Comparison of ENCODE assay signal across 11 cellular contexts in the genomic region with DNA sequence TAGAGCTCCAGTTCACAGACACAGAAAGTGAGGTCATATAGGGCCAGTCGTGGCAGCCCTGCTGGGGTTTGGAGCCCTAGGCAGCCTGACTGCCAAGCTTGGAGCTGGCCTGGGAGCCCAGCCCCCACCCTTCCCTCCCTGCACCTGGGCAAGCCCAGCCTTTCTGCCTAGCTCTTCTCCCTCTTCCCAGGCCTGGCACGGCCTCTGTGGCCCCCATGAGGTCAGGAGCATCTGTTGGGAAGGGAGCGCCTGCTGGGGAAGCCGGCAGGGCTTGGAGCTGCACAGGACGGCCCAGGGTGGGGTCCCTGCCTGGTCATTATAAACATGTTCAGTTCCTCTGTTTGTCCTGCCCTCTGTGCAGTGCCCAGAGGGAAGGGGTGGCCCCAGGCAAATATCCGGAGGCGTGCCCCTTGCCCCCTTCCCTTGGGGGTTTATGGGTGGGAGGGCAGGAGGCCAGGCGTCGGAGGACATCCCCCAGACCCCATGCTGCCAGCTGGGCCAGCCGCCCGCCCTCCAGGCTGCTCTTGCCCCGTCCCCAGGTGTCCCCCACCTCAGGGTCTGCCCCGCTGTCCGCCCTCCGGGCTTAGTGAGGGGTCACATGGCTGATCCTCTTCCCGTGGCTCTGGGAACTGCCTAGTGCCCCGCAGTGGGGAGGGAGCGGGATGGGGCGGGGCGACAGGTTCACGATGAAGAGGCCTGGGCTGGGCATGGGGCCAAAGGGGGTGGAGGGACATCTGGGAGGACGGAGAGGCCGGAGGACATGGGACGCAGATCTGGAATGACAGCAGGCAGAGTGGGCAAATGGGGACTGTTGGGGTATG. TPM values are rescaled to one million over a fixed set of nuclear protein-coding genes. Genes with fewer than 3 reads are reported as not detected.
DNase-seq lines count a peak whose midpoint lies in the region; ATAC-seq and TF ChIP-seq lines count a peak whose summit lies in the region.
"Had no signal": no experiment of that assay in that cellular context is flagged by ENCODE, and none has a peak within 500 bp of the region (broad histone marks: within the 10 kb centered on the region; RNA-seq: fewer than 3 reads in every experiment).

No MANE protein-coding gene starts in this region.

- ATAC-seq in RWPE2 (ENCODE audit: low read depth) (peak; percentile 70), heart right ventricle (peak; percentile 34 to 84 (median 62))

- no peaks in the 10 kb centered on the region; the same call in 1 of the 2 replicates for H3K27me3 Mint-ChIP-seq in HFFc6 (ENCODE audit: insufficient read depth)

- DNase-seq in G401 (ENCODE audit: low spot score): peak; percentile 52
- peak; percentile 89 for DNase-seq in RWPE2 (ENCODE audit: low spot score)
- DNase-seq in heart right ventricle: peak; percentile 71 to 73
- peak; percentile 17 for DNase-seq in pons (ENCODE audit: low spot score)
- no peak for DNase-seq in HFFc6
- DNase-seq in activated CD4-positive, CD25-positive, alpha-beta regulatory T cell (lab: John Stamatoyannopoulos, UW): no peak
- DNase-seq in GM19240 (ENCODE audit: insufficient read length, low spot score): no peak
- no peak for DNase-seq in NOMO-1 (lab: John Stamatoyannopoulos, UW; ENCODE audit: unreplicated experiment in 2 of 2)
- DNase-seq: NK-92 treated with Interleukin-12 subunit alpha and Interleukin-12 subunit beta, amount 100 ng/mL, for 24 hours had no signal

- H3K9me3 ChIP-seq in RWPE2 (ENCODE audit: severe bottlenecking): no peaks in the 10 kb centered on the region
- no peaks in the 10 kb centered on the region for H3K9me3 ChIP-seq in heart right ventricle

- WGBS in heart right ventricle, 2 donors: 31 to 33% methylated on average over 24 of the region's 24 CpGs

- intact Hi-C loops in heart right ventricle (cut with DNase I): no loop called here

- H3K36me3 ChIP-seq in RWPE2 (ENCODE audit: low read depth): no peaks in the 10 kb centered on the region
- H3K36me3 ChIP-seq in heart right ventricle: peaks cover 0 to 22% (median 0%) of the 10 kb centered on the region in 9 donors

- no peak for TF ChIP-seq CTCF in RWPE2 (IDR thresholded peaks at IDR 0.05; ENCODE audit: poor library complexity, severe bottlenecking)
- TF ChIP-seq CTCF in heart right ventricle (IDR thresholded peaks at IDR 0.05): no peak
- TF ChIP-seq CTCF in HFFc6 (IDR thresholded peaks at IDR 0.05): no peak

- H3K4me3 ChIP-seq in RWPE2 (ENCODE audit: severe bottlenecking) (no peak overlapping the region), heart right ventricle (no peak overlapping the region)

- H3K36me3 Mint-ChIP-seq in HFFc6 (ENCODE audit: low read depth): no peaks in the 10 kb centered on the region; the same call in 1 of the 2 replicates

- in situ Hi-C loops in G401 (cut with HindIII; ENCODE audit: low sequenced_read_pairs): no loop called here

- H3K4me3 Mint-ChIP-seq in HFFc6: no peak overlapping the region

- H3K4me1 ChIP-seq in RWPE2 (ENCODE audit: insufficient read depth, poor library complexity, severe bottlenecking) (peaks cover 17% of the 10 kb centered on the region), heart right ventricle (peaks cover 0 to 21% (median 14%) of the 10 kb centered on the region in 9 donors)

- H3K27ac ChIP-seq in RWPE2 (ENCODE audit: poor library complexity, severe bottlenecking): peak overlapping the region; percentile 54
- H3K27ac ChIP-seq in heart right ventricle: no peak overlapping the region

- H3K9me3 Mint-ChIP-seq in HFFc6: no peaks in the 10 kb centered on the region

- H3K27me3 ChIP-seq in RWPE2 (ENCODE audit: insufficient read depth, poor library complexity, severe bottlenecking): no peaks in the 10 kb centered on the region
- H3K27me3 ChIP-seq in heart right ventricle: no peaks in the 10 kb centered on the region

- H3K27ac Mint-ChIP-seq in HFFc6: no peak overlapping the region; the same call in 1 of the 2 replicates

- H3K4me1 Mint-ChIP-seq in HFFc6 (ENCODE audit: low read depth): no peaks in the 10 kb centered on the region

RNA-seq across cellular contexts. Expression of a gene that starts 30.0 kb away (rescaled TPM):
- total RNA-seq in G401 (2014; rRNA removed; shearing (Covaris generic)): 1.7 and 4.5 TPM in 2 replicates
- total RNA-seq in heart right ventricle: not detected
- under 1 TPM in 1 of 2 donors, not detected in 1; 0.03 TPM for polyA plus RNA-seq in heart right ventricle
- total RNA-seq in HFFc6 (2021; fragmentation: NEBNext Ultra II Directional; extraction: Animal tissue kit (Norgen Biotek cat#: 25700)): not detected
- total RNA-seq: activated CD8-positive, alpha-beta memory T cell treated with anti-CD3 and anti-CD28 coated beads for 36 hours; mononuclear cell had no signal

RNA-seq across cellular contexts. Expression of a gene that starts 37.3 kb away (rescaled TPM):
- not detected in 2 replicates for total RNA-seq in G401 (2014; rRNA removed; shearing (Covaris generic))
- total RNA-seq in heart right ventricle: under 1 TPM in 1 of 10 donors, not detected in 9; 0.55 TPM
- polyA plus RNA-seq in heart right ventricle: not detected
- not detected for total RNA-seq in HFFc6 (2021; fragmentation: NEBNext Ultra II Directional; extraction: Animal tissue kit (Norgen Biotek cat#: 25700))
- total RNA-seq: activated CD8-positive, alpha-beta memory T cell treated with anti-CD3 and anti-CD28 coated beads for 36 hours; mononuclear cell had no signal

RNA-seq across cellular contexts. Expression of a gene that starts 41.2 kb away (rescaled TPM):
- 12.8 and 15.3 TPM in 2 replicates for total RNA-seq in G401 (2014; rRNA removed; shearing (Covaris generic))
- 10 to 100 TPM; 11.7 to 22.4 (median 16.1) TPM for total RNA-seq in heart right ventricle
- polyA plus RNA-seq in heart right ventricle: 10 to 100 TPM in 1 of 2 donors, 1 to 10 TPM in 1; 8.6 to 19.2 TPM
- total RNA-seq in HFFc6 (2021; fragmentation: NEBNext Ultra II Directional; extraction: Animal tissue kit (Norgen Biotek cat#: 25700)): 10 to 100 TPM; 35.4 to 40.4 (median 35.8) TPM

Comparison
In these comparisons a context has a peak if more than half of its experiments do, and no peak if none do; other contexts are left out.
1. DNase-seq: peak in G401 (single experiment), RWPE2 (single experiment), heart right ventricle (2 of 2) and pons (single experiment); none in HFFc6 (single experiment), activated CD4-positive, CD25-positive, alpha-beta regulatory T cell (0 of 4), GM19240 (single experiment) and NOMO-1 (0 of 2).